Comparison of ENCODE assay signal across 9 cellular contexts in the genomic region with DNA sequence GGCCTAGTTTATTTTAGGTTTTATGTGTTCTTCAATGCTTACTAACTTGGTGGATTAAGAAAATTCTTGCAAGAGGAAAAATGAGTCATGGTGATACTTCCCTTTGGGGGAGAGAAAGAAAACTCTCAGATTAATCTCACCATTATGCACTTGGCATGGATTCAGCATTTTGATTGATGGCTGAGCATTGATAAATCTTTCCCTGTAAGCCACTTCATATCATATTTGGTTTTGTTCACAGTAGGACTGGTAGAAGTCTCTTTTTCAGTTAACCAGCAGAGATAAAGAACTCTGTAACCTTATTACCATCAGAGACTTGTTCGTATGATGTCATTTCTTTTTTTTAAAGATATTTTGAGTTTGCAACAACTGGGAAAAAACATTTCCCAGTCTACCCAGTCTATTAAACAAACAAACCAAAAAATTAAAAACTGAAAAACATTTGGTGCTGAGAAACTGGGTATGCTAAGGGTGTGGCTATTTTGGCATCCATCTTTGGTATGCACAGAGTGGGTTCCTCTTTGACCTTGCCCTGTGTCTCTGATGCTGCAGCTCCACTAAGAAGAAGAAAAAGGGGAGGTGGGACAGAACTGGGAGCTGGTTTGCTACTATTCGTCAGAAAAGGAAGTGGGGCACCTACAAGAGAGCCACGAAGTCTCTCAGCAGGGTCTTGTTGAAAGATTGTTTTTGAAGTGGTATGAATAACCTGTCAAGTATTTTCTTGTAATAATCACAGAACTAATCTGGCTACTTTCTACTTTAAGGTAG. TPM values are rescaled to one million over a fixed set of nuclear protein-coding genes. Genes with fewer than 3 reads are reported as not detected.
A peak's percentile ranks its signal among the peaks of the same experiment; 100 is the strongest.
DNase-seq lines count a peak whose midpoint lies in the region; ATAC-seq and TF ChIP-seq lines count a peak whose summit lies in the region.
"Had no signal": no experiment of that assay in that cellular context is flagged by ENCODE, and none has a peak within 500 bp of the region (broad histone marks: within the 10 kb centered on the region; RNA-seq: fewer than 3 reads in every experiment).

No MANE protein-coding gene starts in this region.

- ATAC-seq in omental fat pad (ENCODE audit: low FRiP score) (peak; percentile 80), GM21717 (IDR thresholded peaks at IDR 0.05; ENCODE audit: unreplicated experiment) (no peak), HG02885 (IDR thresholded peaks at IDR 0.05; ENCODE audit: poor library complexity, unreplicated experiment) (no peak), GM18498 (IDR thresholded peaks at IDR 0.05; ENCODE audit: unreplicated experiment) (no peak)

- H3K27me3 ChIP-seq in WERI-Rb-1 (ENCODE audit: insufficient read depth, low read depth, severe bottlenecking), result no peaks in the 10 kb centered on the region

- no peaks in the 10 kb centered on the region for H3K9me3 Mint-ChIP-seq in dendritic cell treated with granulocyte-macrophage colony-stimulating factor and Interleukin-4, amounts not matched to agents 40 ng/mL and 50 ng/mL, for 4 days

- intact Hi-C loops in dendritic cell treated with granulocyte-macrophage colony-stimulating factor and Interleukin-4, amounts not matched to agents 40 ng/mL and 50 ng/mL, for 4 days (cut with micrococcal nuclease), result no loop called here

- H3K36me3 ChIP-seq in WERI-Rb-1, result no peaks in the 10 kb centered on the region
- H3K36me3 ChIP-seq: thoracic aorta had no signal

- DNase-seq in EL, result peak; percentile 74
- DNase-seq in NOMO-1 treated with dmso at 0.1 percent for 144 hours (lab: John Stamatoyannopoulos, UW; ENCODE audit: unreplicated experiment), result peak; percentile 32
- DNase-seq in omental fat pad (ENCODE audit: low spot score), result no peak
- no peak for DNase-seq in WERI-Rb-1

- TF ChIP-seq CTCF in omental fat pad (IDR thresholded peaks at IDR 0.05) (no peak), WERI-Rb-1 (IDR thresholded peaks at IDR 0.05; ENCODE audit: low read depth, low read length) (no peak)

- H3K27me3 Mint-ChIP-seq in dendritic cell treated with granulocyte-macrophage colony-stimulating factor and Interleukin-4, amounts not matched to agents 40 ng/mL and 50 ng/mL, for 4 days, result no peaks in the 10 kb centered on the region

- no peaks in the 10 kb centered on the region for H3K9me3 ChIP-seq in WERI-Rb-1 (ENCODE audit: severe bottlenecking)
- H3K9me3 ChIP-seq: thoracic aorta had no signal

- H3K36me3 Mint-ChIP-seq in dendritic cell treated with granulocyte-macrophage colony-stimulating factor and Interleukin-4, amounts not matched to agents 40 ng/mL and 50 ng/mL, for 4 days (ENCODE audit: low read depth), result peaks cover 30% of the 10 kb centered on the region

- peaks cover 64% of the 10 kb centered on the region for H3K4me1 Mint-ChIP-seq in dendritic cell treated with granulocyte-macrophage colony-stimulating factor and Interleukin-4, amounts not matched to agents 40 ng/mL and 50 ng/mL, for 4 days (ENCODE audit: low read depth)

- no peak overlapping the region for H3K27ac ChIP-seq in WERI-Rb-1

- H3K27ac Mint-ChIP-seq in dendritic cell treated with granulocyte-macrophage colony-stimulating factor and Interleukin-4, amounts not matched to agents 40 ng/mL and 50 ng/mL, for 4 days, result peak overlapping the region; percentile 79

- no peak overlapping the region for H3K4me3 ChIP-seq in WERI-Rb-1 (ENCODE audit: low read depth, low read length)
- H3K4me3 ChIP-seq: thoracic aorta had no signal

- H3K4me3 Mint-ChIP-seq in dendritic cell treated with granulocyte-macrophage colony-stimulating factor and Interleukin-4, amounts not matched to agents 40 ng/mL and 50 ng/mL, for 4 days, result no peak overlapping the region

RNA-seq across cellular contexts. Expression of a gene that starts 17.2 kb away (rescaled TPM):
- 10 to 100 TPM; 25.7 to 47.0 (median 37.3) TPM for total RNA-seq in omental fat pad

Comparison
In these comparisons a context has a peak if more than half of its experiments do, and no peak if none do; other contexts are left out.
1. DNase-seq: peak in EL (single experiment) and NOMO-1 treated with dmso at 0.1 percent for 144 hours (single experiment); none in omental fat pad (single experiment) and WERI-Rb-1 (single experiment).